ENCODE assay signal across 32 cellular contexts in genomic region chr7:22168129-22168634, GRCh38.
"Had no signal": no experiment of that assay in that cellular context is flagged by ENCODE, and none has a peak within 500 bp of the region (broad histone marks: within the 10 kb centered on the region; RNA-seq: fewer than 3 reads in every experiment).

No MANE protein-coding gene starts in this region.

- H3K4me1 Mint-ChIP-seq: activated naive CD8-positive, alpha-beta T cell treated with anti-CD3 and anti-CD28 coated beads, Interleukin-2, amount 10 ng/mL, durations not matched to agents 7 days and 5 days; T-helper 17 cell; WTC11 had no signal

- ATAC-seq: activated naive CD4-positive, alpha-beta T cell treated with anti-CD3 and anti-CD28 coated beads, Interleukin-2, amount 50 U/mL, for 72 hours; activated T-cell treated with anti-CD3 and anti-CD28 coated beads, Interleukin-2, amount 50 U/mL, for 72 hours; T-helper 17 cell; WTC11 had no signal

- H3K4me3 ChIP-seq: ascending aorta, breast epithelium, cardiac muscle cell, colonic mucosa, esophagus squamous epithelium had no signal

- H3K4me1 ChIP-seq: ascending aorta, breast epithelium, colonic mucosa had no signal

- H3K9me3 Mint-ChIP-seq: activated CD4-positive, alpha-beta memory T cell treated with anti-CD3 and anti-CD28 coated beads, Interleukin-2, amount 10 ng/mL, durations not matched to agents 7 days and 5 days; activated CD4-positive, alpha-beta T cell treated with anti-CD3 and anti-CD28 coated beads, Interleukin-2, amount 10 ng/mL, durations not matched to agents 7 days and 5 days; activated naive CD4-positive, alpha-beta T cell treated with anti-CD3 and anti-CD28 coated beads, Interleukin-2, amount 10 ng/mL, durations not matched to agents 7 days and 5 days; activated naive CD4-positive, alpha-beta T cell treated with anti-CD3 and anti-CD28 coated beads, Interleukin-2, amount 50 U/mL, for 72 hours; activated naive CD8-positive, alpha-beta T cell treated with anti-CD3 and anti-CD28 coated beads, Interleukin-2, amount 10 ng/mL, durations not matched to agents 7 days and 5 days; activated T-cell treated with anti-CD3 and anti-CD28 coated beads, Interleukin-2, amount 50 U/mL, for 24 hours; activated T-cell treated with anti-CD3 and anti-CD28 coated beads, Interleukin-2, amount 50 U/mL, for 72 hours; brain; T-helper 2 cell treated with Interferon-gamma antibody and Interleukin-4, amounts not matched to agents 5 μg/mL and 100 μg/mL, for 36 hours; WTC11 had no signal

- DNase-seq: activated CD4-positive, alpha-beta memory T cell treated with anti-CD3 and anti-CD28 coated beads, Interleukin-2, amount 10 ng/mL, durations not matched to agents 7 days and 5 days; activated CD4-positive, alpha-beta T cell treated with anti-CD3 and anti-CD28 coated beads for 1 hour; activated CD4-positive, alpha-beta T cell treated with anti-CD3 and anti-CD28 coated beads for 4 hours; activated CD4-positive, alpha-beta T cell treated with anti-CD3 and anti-CD28 coated beads, Interleukin-2, amount 10 ng/mL, durations not matched to agents 7 days and 5 days; activated CD4-positive, alpha-beta T cell treated with anti-CD3 and anti-CD28 coated beads, Interleukin-2, amount 50 U/mL, for 4 hours; activated CD8-positive, alpha-beta memory T cell treated with anti-CD3 and anti-CD28 coated beads, Interleukin-2, amount 50 U/mL, for 48 hours; activated gamma-delta T cell; activated naive CD4-positive, alpha-beta T cell; activated naive CD4-positive, alpha-beta T cell treated with anti-CD3 and anti-CD28 coated beads, Interleukin-2, amount 10 ng/mL, durations not matched to agents 7 days and 5 days; activated naive CD8-positive, alpha-beta T cell treated with anti-CD3 and anti-CD28 coated beads, Interleukin-2, amount 10 ng/mL, durations not matched to agents 7 days and 5 days; activated T-cell treated with anti-CD3 and anti-CD28 coated beads for 4 hours; activated T-cell treated with anti-CD3 and anti-CD28 coated beads, Interleukin-2, amount 50 U/mL, for 24 hours; activated T-cell treated with anti-CD3 and anti-CD28 coated beads, Interleukin-2, amount 50 U/mL, for 72 hours; central memory CD4-positive, alpha-beta T cell; cerebellar nuclear complex; colonic mucosa; effector CD8-positive, alpha-beta T cell; esophagus squamous epithelium; foreskin melanocyte; T-helper 1 cell; T-helper 17 cell had no signal

- H3K27ac ChIP-seq: ascending aorta, breast epithelium, cardiac muscle cell, colonic mucosa, epithelial cell of prostate, esophagus squamous epithelium, VCaP had no signal

- H3K27me3 Mint-ChIP-seq: activated T-cell treated with anti-CD3 and anti-CD28 coated beads, Interleukin-2, amount 50 U/mL, for 24 hours; T-helper 17 cell had no signal

- H3K27ac Mint-ChIP-seq: activated CD4-positive, alpha-beta memory T cell treated with anti-CD3 and anti-CD28 coated beads, Interleukin-2, amount 10 ng/mL, durations not matched to agents 7 days and 5 days; activated CD4-positive, alpha-beta T cell treated with anti-CD3 and anti-CD28 coated beads, Interleukin-2, amount 10 ng/mL, durations not matched to agents 7 days and 5 days; activated naive CD4-positive, alpha-beta T cell treated with anti-CD3 and anti-CD28 coated beads, Interleukin-2, amount 10 ng/mL, durations not matched to agents 7 days and 5 days; activated naive CD4-positive, alpha-beta T cell treated with anti-CD3 and anti-CD28 coated beads, Interleukin-2, amount 50 U/mL, for 72 hours; activated naive CD8-positive, alpha-beta T cell treated with anti-CD3 and anti-CD28 coated beads, Interleukin-2, amount 10 ng/mL, durations not matched to agents 7 days and 5 days; activated T-cell treated with anti-CD3 and anti-CD28 coated beads, Interleukin-2, amount 50 U/mL, for 24 hours; activated T-cell treated with anti-CD3 and anti-CD28 coated beads, Interleukin-2, amount 50 U/mL, for 72 hours; brain; T-helper 17 cell; T-helper 2 cell treated with Interferon-gamma antibody and Interleukin-4, amounts not matched to agents 5 μg/mL and 100 μg/mL, for 36 hours; WTC11 had no signal

- H3K36me3 ChIP-seq: breast epithelium, cardiac muscle cell, colonic mucosa had no signal

- H3K27me3 ChIP-seq: ascending aorta, breast epithelium, cardiac muscle cell, colonic mucosa, esophagus squamous epithelium had no signal

- FAIRE-seq: endometrium, endothelial cell of umbilical vein had no signal

- H3K9me3 ChIP-seq: ascending aorta, breast epithelium, colonic mucosa, esophagus squamous epithelium had no signal

- H3K4me3 Mint-ChIP-seq: activated CD4-positive, alpha-beta memory T cell treated with anti-CD3 and anti-CD28 coated beads, Interleukin-2, amount 10 ng/mL, durations not matched to agents 7 days and 5 days; activated CD4-positive, alpha-beta T cell treated with anti-CD3 and anti-CD28 coated beads, Interleukin-2, amount 10 ng/mL, durations not matched to agents 7 days and 5 days; activated naive CD4-positive, alpha-beta T cell treated with anti-CD3 and anti-CD28 coated beads, Interleukin-2, amount 10 ng/mL, durations not matched to agents 7 days and 5 days; activated naive CD8-positive, alpha-beta T cell treated with anti-CD3 and anti-CD28 coated beads, Interleukin-2, amount 10 ng/mL, durations not matched to agents 7 days and 5 days; activated T-cell treated with anti-CD3 and anti-CD28 coated beads, Interleukin-2, amount 50 U/mL, for 24 hours; activated T-cell treated with anti-CD3 and anti-CD28 coated beads, Interleukin-2, amount 50 U/mL, for 72 hours; brain; T-helper 17 cell; T-helper 2 cell treated with Interferon-gamma antibody and Interleukin-4, amounts not matched to agents 5 μg/mL and 100 μg/mL, for 36 hours; WTC11 had no signal
